9 cellular contexts compared by ENCODE assay signal in genomic region chr5:171342362-171343111, GRCh38. TPM values are rescaled to one million over a fixed set of nuclear protein-coding genes. Genes with fewer than 3 reads are reported as not detected.
DNase-seq lines count a peak whose midpoint lies in the region; TF ChIP-seq lines count a peak whose summit lies in the region.
"Had no signal": no experiment of that assay in that cellular context is flagged by ENCODE, and none has a peak within 500 bp of the region (broad histone marks: within the 10 kb centered on the region; RNA-seq: fewer than 3 reads in every experiment).

No MANE protein-coding gene starts in this region.

- H3K27ac Mint-ChIP-seq in progenitor cell of endocrine pancreas, result no peak overlapping the region

- peaks cover 6% of the 10 kb centered on the region for H3K4me1 Mint-ChIP-seq in progenitor cell of endocrine pancreas (ENCODE audit: low read depth)

- peak; percentile 18 for DNase-seq in activated CD8-positive, alpha-beta memory T cell treated with anti-CD3 and anti-CD28 coated beads, Interleukin-2, amount 50 U/mL, for 4 hours
- no peak for DNase-seq in activated CD8-positive, alpha-beta memory T cell treated with anti-CD3 and anti-CD28 coated beads, Interleukin-2, amount 50 U/mL, for 48 hours
- DNase-seq in HCEC 1CT, result peak; percentile 45
- peak; percentile 54 to 63 for DNase-seq in NCI-H2081 (lab: John Stamatoyannopoulos, UW)
- DNase-seq in foreskin fibroblast, result peak; percentile 33 to 78
- DNase-seq in progenitor cell of endocrine pancreas (ENCODE audit: low spot score, unreplicated experiment), result no peak
- no peak for DNase-seq in ureter (ENCODE audit: low spot score)

- peaks cover 3% of the 10 kb centered on the region for H3K9me3 Mint-ChIP-seq in progenitor cell of endocrine pancreas (ENCODE audit: low read depth)

- TF ChIP-seq CTCF in VCaP (conservative IDR thresholded peaks at IDR 0.05), result peak; percentile 75
- TF ChIP-seq CTCF in foreskin fibroblast (IDR thresholded peaks at IDR 0.05; ENCODE audit: low read depth, low read length), result peak; percentile 63
- TF ChIP-seq CTCF in progenitor cell of endocrine pancreas (IDR thresholded peaks at IDR 0.05; ENCODE audit: unreplicated experiment), result peak; percentile 69

- no peak overlapping the region for H3K4me3 Mint-ChIP-seq in progenitor cell of endocrine pancreas (ENCODE audit: low read depth)

- peaks cover 16% of the 10 kb centered on the region for H3K27me3 Mint-ChIP-seq in progenitor cell of endocrine pancreas

- no peaks in the 10 kb centered on the region for H3K36me3 Mint-ChIP-seq in progenitor cell of endocrine pancreas (ENCODE audit: insufficient read depth)

- H3K27ac ChIP-seq in VCaP, result no peak overlapping the region

- no peak overlapping the region for H3K4me3 ChIP-seq in foreskin fibroblast (ENCODE audit: low read depth in 1 of 2, low read length in 2 of 2)

RNA-seq across cellular contexts. Expression of gene TLX3, which starts 33.5 kb away (rescaled TPM):
- total RNA-seq in progenitor cell of endocrine pancreas (not detected in 2 replicates), ureter (not detected)
- total RNA-seq: subcutaneous adipose tissue had no signal

RNA-seq across cellular contexts. Expression of gene NPM1, which starts 45.1 kb away (rescaled TPM):
- total RNA-seq in progenitor cell of endocrine pancreas (1,367 and 1,453 TPM in 2 replicates), ureter (877 TPM)

Comparison
In these comparisons a context has a peak if more than half of its experiments do, and no peak if none do; other contexts are left out.
1. DNase-seq: peak in activated CD8-positive, alpha-beta memory T cell treated with anti-CD3 and anti-CD28 coated beads, Interleukin-2, amount 50 U/mL, for 4 hours (single experiment), HCEC 1CT (single experiment), NCI-H2081 (2 of 2) and foreskin fibroblast (2 of 2); none in activated CD8-positive, alpha-beta memory T cell treated with anti-CD3 and anti-CD28 coated beads, Interleukin-2, amount 50 U/mL, for 48 hours (single experiment), progenitor cell of endocrine pancreas (single experiment) and ureter (single experiment).
2. Peak in every context shown above with its lines, with median percentiles within 50 percentile points of each other: CTCF ChIP-seq.